In genomic region chr17:27361695-27362094, GRCh38 we compare ENCODE assay signal across 23 cellular contexts.
"Had no signal": no experiment of that assay in that cellular context is flagged by ENCODE, and none has a peak within 500 bp of the region (broad histone marks: within the 10 kb centered on the region; RNA-seq: fewer than 3 reads in every experiment).

No MANE protein-coding gene starts in this region.

- H3K27me3 ChIP-seq: esophagus muscularis mucosa, foreskin keratinocyte, gastroesophageal sphincter, heart left ventricle, hepatocyte, right atrium auricular region, spleen, testis, tibial nerve, upper lobe of right lung, uterus had no signal

- H3K4me2 ChIP-seq: hepatocyte had no signal

- H3K36me3 Mint-ChIP-seq: memory B cell; natural killer cell; stimulated activated memory B cell treated with anti-CD40 and anti-IgM and Interleukin-4, amounts not matched to agents 10 μg/mL and 1 μg/mL and 100 μg/mL, for 72 hours had no signal

- H3K4me1 ChIP-seq: foreskin keratinocyte, prostate gland, right atrium auricular region, spleen, testis, upper lobe of right lung had no signal

- H2AFZ ChIP-seq: hepatocyte had no signal

- H3K9me3 Mint-ChIP-seq: memory B cell; natural killer cell; stimulated activated memory B cell treated with anti-CD40 and anti-IgM and Interleukin-4, amounts not matched to agents 10 μg/mL and 1 μg/mL and 100 μg/mL, for 72 hours had no signal

- DNase-seq: effector CD8-positive, alpha-beta T cell; foreskin keratinocyte; heart left ventricle; left cardiac atrium; left ventricle myocardium inferior; natural killer cell; spleen; stimulated activated CD4-positive, alpha-beta T cell treated with anti-CD3 and anti-CD28 coated beads, Interleukin-4, amount 100 ng/mL, for 4 hours; stimulated activated naive CD8-positive, alpha-beta T cell treated with anti-CD3 and anti-CD28 coated beads, Interleukin-15, Interleukin-2, amounts not matched to agents 100 U/mL and 50 U/mL, for 24 hours; substantia nigra; testis; upper lobe of right lung; uterus had no signal

- H3K27me3 Mint-ChIP-seq: memory B cell had no signal

- H3K4me1 Mint-ChIP-seq: memory B cell; natural killer cell; stimulated activated memory B cell treated with anti-CD40 and anti-IgM and Interleukin-4, amounts not matched to agents 10 μg/mL and 1 μg/mL and 100 μg/mL, for 72 hours had no signal

- H3K4me3 Mint-ChIP-seq: memory B cell; natural killer cell; stimulated activated memory B cell treated with anti-CD40 and anti-IgM and Interleukin-4, amounts not matched to agents 10 μg/mL and 1 μg/mL and 100 μg/mL, for 72 hours had no signal

- H3K4me3 ChIP-seq: esophagus muscularis mucosa, gastroesophageal sphincter, heart left ventricle, hepatocyte, left ventricle myocardium inferior, lung, prostate gland, right atrium auricular region, skin epidermis, spleen, testis, tibial nerve, upper lobe of right lung, uterus had no signal

- H3K9me3 ChIP-seq: esophagus muscularis mucosa, gastroesophageal sphincter, heart left ventricle, left ventricle myocardium inferior, prostate gland, right atrium auricular region, spleen, testis, tibial nerve, upper lobe of right lung, uterus had no signal

- H3K27ac ChIP-seq: esophagus muscularis mucosa, foreskin keratinocyte, gastroesophageal sphincter, heart left ventricle, hepatocyte, left ventricle myocardium inferior, prostate gland, right atrium auricular region, skin epidermis, spleen, testis, tibial nerve, upper lobe of right lung had no signal

- H3K27ac Mint-ChIP-seq: memory B cell; natural killer cell; stimulated activated memory B cell treated with anti-CD40 and anti-IgM and Interleukin-4, amounts not matched to agents 10 μg/mL and 1 μg/mL and 100 μg/mL, for 72 hours had no signal

- ATAC-seq: foreskin keratinocyte; gastroesophageal sphincter; heart left ventricle; left cardiac atrium; natural killer cell; stimulated activated memory B cell treated with anti-CD40 and anti-IgM and Interleukin-4, amounts not matched to agents 10 μg/mL and 1 μg/mL and 100 μg/mL, for 72 hours; stimulated activated naive CD8-positive, alpha-beta T cell treated with anti-CD3 and anti-CD28 coated beads, Interleukin-15, Interleukin-2, amounts not matched to agents 100 U/mL and 50 U/mL, for 24 hours had no signal

- H3K79me2 ChIP-seq: hepatocyte had no signal

- H3K36me3 ChIP-seq: esophagus muscularis mucosa, gastroesophageal sphincter, heart left ventricle, left ventricle myocardium inferior, prostate gland, right atrium auricular region, spleen, tibial nerve, upper lobe of right lung, uterus had no signal
